Comparison of ENCODE assay signal across 17 cellular contexts in genomic region chr1:27363766-27364695, GRCh38. TPM values are rescaled to one million over a fixed set of nuclear protein-coding genes. Genes with fewer than 3 reads are reported as not detected.
A peak's percentile ranks its signal among the peaks of the same experiment; 100 is the strongest.
DNase-seq lines count a peak whose midpoint lies in the region; ATAC-seq and TF ChIP-seq lines count a peak whose summit lies in the region.
"Had no signal": no experiment of that assay in that cellular context is flagged by ENCODE, and none has a peak within 500 bp of the region (broad histone marks: within the 10 kb centered on the region; RNA-seq: fewer than 3 reads in every experiment).

No MANE protein-coding gene starts in this region.

- no peak for TF ChIP-seq POLR2A in thyroid gland (IDR thresholded peaks at IDR 0.05)

- peak overlapping the region; percentile 73 for H3K27ac Mint-ChIP-seq in central memory CD8-positive, alpha-beta T cell (ENCODE audit: low read depth)
- peak overlapping the region in 2 of 3 experiments; percentile 25 to 45 for H3K27ac Mint-ChIP-seq in nephron
- H3K27ac Mint-ChIP-seq in naive thymus-derived CD4-positive, alpha-beta T cell = peak overlapping the region in 2 of 9 donors; percentile 52 to 72
- H3K27ac Mint-ChIP-seq: activated CD4-positive, alpha-beta T cell treated with anti-CD3 and anti-CD28 coated beads for 36 hours; stimulated activated naive CD8-positive, alpha-beta T cell treated with anti-CD3 and anti-CD28 coated beads, Interleukin-15, amount 100 ng/mL, for 72 hours had no signal

- H3K36me3 Mint-ChIP-seq in central memory CD8-positive, alpha-beta T cell (ENCODE audit: insufficient read depth) = peaks cover 4% of the 10 kb centered on the region
- peaks cover 2% of the 10 kb centered on the region for H3K36me3 Mint-ChIP-seq in nephron (ENCODE audit: low read depth)
- peaks cover 0 to 2% (median 0%) of the 10 kb centered on the region in 5 donors for H3K36me3 Mint-ChIP-seq in naive thymus-derived CD4-positive, alpha-beta T cell

- H3K27me3 Mint-ChIP-seq in central memory CD8-positive, alpha-beta T cell = no peaks in the 10 kb centered on the region
- peaks cover 25% of the 10 kb centered on the region for H3K27me3 Mint-ChIP-seq in nephron (ENCODE audit: low read depth)
- no peaks in the 10 kb centered on the region for H3K27me3 Mint-ChIP-seq in naive thymus-derived CD4-positive, alpha-beta T cell
- H3K27me3 Mint-ChIP-seq: activated CD4-positive, alpha-beta T cell treated with anti-CD3 and anti-CD28 coated beads for 36 hours had no signal

- H3F3A ChIP-seq in Loucy (ENCODE audit: low read depth) = no peaks in the 10 kb centered on the region

- H3K4me2 ChIP-seq in BLaER1 treated with 17β-estradiol and CSF1 and Interleukin-3, amounts not matched to agents 10 nM and 100 nM = peak overlapping the region; percentile 88 to 100 (median 96)
- peak overlapping the region; percentile 88 for H3K4me2 ChIP-seq in Loucy (ENCODE audit: low read depth, low read length, poor library complexity, severe bottlenecking)

- no peaks in the 10 kb centered on the region for H3K9me3 ChIP-seq in BLaER1 treated with 17β-estradiol and CSF1 and Interleukin-3, amounts not matched to agents 10 nM and 100 nM (replicated peaks in 1 of 11)
- H3K9me3 ChIP-seq in Loucy (ENCODE audit: insufficient read depth, low read depth, low read length) = no peaks in the 10 kb centered on the region
- H3K9me3 ChIP-seq in naive thymus-derived CD4-positive, alpha-beta T cell (ENCODE audit: control insufficient read depth in 2 of 3, low read length in 3 of 3) = no peaks in the 10 kb centered on the region
- no peaks in the 10 kb centered on the region for H3K9me3 ChIP-seq in thyroid gland

- no peak overlapping the region for H3K4me3 ChIP-seq in BLaER1 treated with 17β-estradiol and CSF1 and Interleukin-3, amounts not matched to agents 10 nM and 100 nM
- H3K4me3 ChIP-seq in Loucy (ENCODE audit: low read length, poor library complexity, severe bottlenecking) (no peak overlapping the region), thyroid gland (replicated peaks in 1 of 3) (no peak overlapping the region)
- no peak overlapping the region for H3K4me3 ChIP-seq in naive thymus-derived CD4-positive, alpha-beta T cell (ENCODE audit: low read length)

- DNase-seq in central memory CD8-positive, alpha-beta T cell (ENCODE audit: low spot score in 2 of 2) = no peak
- DNase-seq in naive thymus-derived CD4-positive, alpha-beta T cell = no peak
- DNase-seq in NCI-H2029 treated with DMSO at 0.1 percent for 48 hours (lab: John Stamatoyannopoulos, UW) (no peak), thyroid gland (no peak)
- DNase-seq: activated CD4-positive, alpha-beta T cell treated with anti-CD3 and anti-CD28 coated beads for 36 hours; activated T-cell treated with anti-CD3 and anti-CD28 coated beads for 4 hours; glutamatergic neuron; NCI-H1417 treated with DMSO at 0.1 percent for 48 hours; stimulated activated CD4-positive, alpha-beta T cell treated with anti-CD3 and anti-CD28 coated beads, Interleukin-12 subunit alpha, Interleukin-12 subunit beta, amount 100 ng/mL, for 4 hours; stimulated activated naive CD8-positive, alpha-beta T cell treated with anti-CD3 and anti-CD28 coated beads, Interleukin-15, amount 100 ng/mL, for 72 hours had no signal

- H3K4me1 ChIP-seq in BLaER1 treated with 17β-estradiol and CSF1 and Interleukin-3, amounts not matched to agents 10 nM and 100 nM = peaks cover 49 to 76% (median 69%) of the 10 kb centered on the region in 10 experiments
- H3K4me1 ChIP-seq in Loucy (ENCODE audit: insufficient read depth, low read length, poor library complexity, severe bottlenecking) = peaks cover 26% of the 10 kb centered on the region
- H3K4me1 ChIP-seq in naive thymus-derived CD4-positive, alpha-beta T cell (ENCODE audit: control insufficient read depth in 2 of 2, insufficient read depth in 2 of 2, low read length in 2 of 2) = peaks cover 23 to 25% of the 10 kb centered on the region in 2 donors
- H3K4me1 ChIP-seq in thyroid gland = peaks cover 5 to 20% of the 10 kb centered on the region in 2 donors

- peaks cover 0 to 20% (median 11%) of the 10 kb centered on the region in 11 experiments; a peak in 15 of 22 replicates for H3K27me3 ChIP-seq in BLaER1 treated with 17β-estradiol and CSF1 and Interleukin-3, amounts not matched to agents 10 nM and 100 nM
- no peaks in the 10 kb centered on the region for H3K27me3 ChIP-seq in Loucy (ENCODE audit: insufficient read depth, low read length, poor library complexity, severe bottlenecking)
- H3K27me3 ChIP-seq in naive thymus-derived CD4-positive, alpha-beta T cell (ENCODE audit: control insufficient read depth in 2 of 2, insufficient read depth in 2 of 2, low read length in 2 of 2) = no peaks in the 10 kb centered on the region
- no peaks in the 10 kb centered on the region for H3K27me3 ChIP-seq in thyroid gland

- H3K9me3 Mint-ChIP-seq in central memory CD8-positive, alpha-beta T cell = no peaks in the 10 kb centered on the region
- H3K9me3 Mint-ChIP-seq in nephron = no peaks in the 10 kb centered on the region
- peaks cover 0 to 3% (median 0%) of the 10 kb centered on the region in 11 donors for H3K9me3 Mint-ChIP-seq in naive thymus-derived CD4-positive, alpha-beta T cell
- H3K9me3 Mint-ChIP-seq: stimulated activated naive CD8-positive, alpha-beta T cell treated with anti-CD3 and anti-CD28 coated beads, Interleukin-15, amount 100 ng/mL, for 72 hours had no signal

- WGBS in thyroid gland, 2 donors = 90 to 92% methylated on average over 22 to 23 of the region's 26 CpGs

- H4K20me1 ChIP-seq in BLaER1 treated with 17β-estradiol and CSF1 and Interleukin-3, amounts not matched to agents 10 nM and 100 nM = peaks cover 0 to 29% (median 0%) of the 10 kb centered on the region in 11 experiments; a peak in 3 of 22 replicates
- H4K20me1 ChIP-seq in Loucy (ENCODE audit: insufficient read depth, low read length, poor library complexity, severe bottlenecking) = no peaks in the 10 kb centered on the region

- H3K36me3 ChIP-seq in BLaER1 treated with 17β-estradiol and CSF1 and Interleukin-3, amounts not matched to agents 10 nM and 100 nM = peaks cover 0 to 30% (median 0%) of the 10 kb centered on the region in 11 experiments; a peak in 5 of 22 replicates
- H3K36me3 ChIP-seq in Loucy (ENCODE audit: insufficient read depth, low read length) (no peaks in the 10 kb centered on the region), thyroid gland (peaks cover 15 to 37% of the 10 kb centered on the region in 2 donors)
- no peaks in the 10 kb centered on the region for H3K36me3 ChIP-seq in naive thymus-derived CD4-positive, alpha-beta T cell (ENCODE audit: control insufficient read depth in 2 of 3, insufficient read depth in 3 of 3, low read length in 3 of 3)

- POLR2A ChIA-PET in naive thymus-derived CD4-positive, alpha-beta T cell (lab: Charles Lee) = interaction anchor here (1.3 kb wide), 1 partner anchor 21 kb away, joined by 6 read pairs; no protein-coding TSS in a partner anchor

- CTCF ChIA-PET in naive thymus-derived CD4-positive, alpha-beta T cell (lab: Charles Lee) = interaction anchor here (1.9 kb wide), 1 partner anchor 32 kb away, joined by 8 read pairs; no protein-coding TSS in a partner anchor

- intact Hi-C loops in naive thymus-derived CD4-positive, alpha-beta T cell (cut with micrococcal nuclease) = no loop called here
- intact Hi-C loops in thyroid gland (cut with DNase I) = no loop called here

- H3K9me2 ChIP-seq in Loucy (replicated peaks; ENCODE audit: low read depth, low read length) = no peaks in the 10 kb centered on the region

- H3K4me3 Mint-ChIP-seq in central memory CD8-positive, alpha-beta T cell = peak overlapping the region; percentile 85
- H3K4me3 Mint-ChIP-seq in nephron = peak overlapping the region; percentile 32 to 48 (median 40)
- peak overlapping the region in 5 of 10 donors; percentile 3 to 38 (median 35) for H3K4me3 Mint-ChIP-seq in naive thymus-derived CD4-positive, alpha-beta T cell

- peaks cover 37% of the 10 kb centered on the region for H3K4me1 Mint-ChIP-seq in central memory CD8-positive, alpha-beta T cell
- peaks cover 28% of the 10 kb centered on the region for H3K4me1 Mint-ChIP-seq in nephron
- peaks cover 23 to 57% (median 45%) of the 10 kb centered on the region in 7 donors for H3K4me1 Mint-ChIP-seq in naive thymus-derived CD4-positive, alpha-beta T cell

- peak overlapping the region in 6 of 11 experiments; percentile 39 to 81 (median 68); a peak in 9 of 22 replicates for H3K27ac ChIP-seq in BLaER1 treated with 17β-estradiol and CSF1 and Interleukin-3, amounts not matched to agents 10 nM and 100 nM
- no peak overlapping the region for H3K27ac ChIP-seq in naive thymus-derived CD4-positive, alpha-beta T cell (ENCODE audit: low read depth, low read length)
- H3K27ac ChIP-seq in thyroid gland = no peak overlapping the region
- H3K27ac ChIP-seq: KMS-11 had no signal

- no peaks in the 10 kb centered on the region for H3K79me2 ChIP-seq in Loucy (ENCODE audit: insufficient read depth, low read length)

- TF ChIP-seq CTCF in Loucy (conservative IDR thresholded peaks at IDR 0.05; ENCODE audit: low read length) (no peak), nephron (IDR thresholded peaks at IDR 0.05; ENCODE audit: unreplicated experiment in 3 of 3) (no peak), thyroid gland (IDR thresholded peaks at IDR 0.05) (no peak)

- H2AFZ ChIP-seq in Loucy (ENCODE audit: low read length) = no peak overlapping the region

- ATAC-seq in central memory CD8-positive, alpha-beta T cell (replicated peaks; ENCODE audit: extremely low read depth, poor library complexity, severe bottlenecking) = no peak
- no peak for ATAC-seq in naive thymus-derived CD4-positive, alpha-beta T cell
- ATAC-seq in HG03432 (IDR thresholded peaks at IDR 0.05; ENCODE audit: unreplicated experiment) = no peak
- ATAC-seq: activated CD4-positive, alpha-beta T cell treated with anti-CD3 and anti-CD28 coated beads for 36 hours; stimulated activated naive CD8-positive, alpha-beta T cell treated with anti-CD3 and anti-CD28 coated beads, Interleukin-15, amount 100 ng/mL, for 72 hours had no signal

- peak overlapping the region in 4 of 11 experiments; percentile 0 to 84 (median 54); a peak in 4 of 22 replicates for H3K9ac ChIP-seq in BLaER1 treated with 17β-estradiol and CSF1 and Interleukin-3, amounts not matched to agents 10 nM and 100 nM
- peak overlapping the region; percentile 72 for H3K9ac ChIP-seq in Loucy (ENCODE audit: low read depth, low read length, poor library complexity, severe bottlenecking)
- H3K9ac ChIP-seq: KMS-11 had no signal

RNA-seq across cellular contexts. Expression of gene MAP3K6, which starts 2.7 kb away (rescaled TPM):
- total RNA-seq in naive thymus-derived CD4-positive, alpha-beta T cell = 10 to 100 TPM; 13.0 to 17.0 (median 15.2) TPM
- 1 to 10 TPM; 5.9 to 6.6 TPM for polyA plus RNA-seq in naive thymus-derived CD4-positive, alpha-beta T cell
- total RNA-seq in thyroid gland = 10 to 100 TPM; 17.6 to 62.9 (median 32.3) TPM

RNA-seq across cellular contexts. Expression of gene FCN3, which starts 10.6 kb away (rescaled TPM):
- not detected for total RNA-seq in naive thymus-derived CD4-positive, alpha-beta T cell
- not detected for polyA plus RNA-seq in naive thymus-derived CD4-positive, alpha-beta T cell
- total RNA-seq in thyroid gland = 10 to 100 TPM in 2 of 4 donors, 1 to 10 TPM in 2; 7.4 to 33.4 (median 10.7) TPM
- total RNA-seq: activated CD4-positive, alpha-beta T cell treated with anti-CD3 and anti-CD28 coated beads for 36 hours; epithelial cell of proximal tubule; mononuclear cell had no signal

RNA-seq across cellular contexts. Expression of gene CD164L2, which starts 19.1 kb away (rescaled TPM):
- under 1 TPM in 1 of 5 experiments, not detected in 4; 0.24 TPM for total RNA-seq in naive thymus-derived CD4-positive, alpha-beta T cell
- not detected for polyA plus RNA-seq in naive thymus-derived CD4-positive, alpha-beta T cell
- total RNA-seq in thyroid gland = under 1 TPM in 3 of 4 donors, not detected in 1; 0.50 to 0.63 (median 0.54) TPM
- total RNA-seq: activated CD4-positive, alpha-beta T cell treated with anti-CD3 and anti-CD28 coated beads for 36 hours; epithelial cell of proximal tubule; mononuclear cell had no signal

RNA-seq across cellular contexts. Expression of gene SYTL1, which starts 22.2 kb away (rescaled TPM):
- total RNA-seq in naive thymus-derived CD4-positive, alpha-beta T cell = 100 to 1,000 TPM; 107 to 172 (median 136) TPM
- polyA plus RNA-seq in naive thymus-derived CD4-positive, alpha-beta T cell = 100 to 1,000 TPM in 1 of 2 donors, 10 to 100 TPM in 1; 93.0 to 105 TPM
- 10 to 100 TPM; 12.4 to 23.9 (median 18.4) TPM for total RNA-seq in thyroid gland

RNA-seq across cellular contexts. Expression of gene GPR3, which starts 28.4 kb away (rescaled TPM):
- total RNA-seq in naive thymus-derived CD4-positive, alpha-beta T cell = under 1 TPM in 3 of 5 experiments, not detected in 2; 0.24 to 0.93 (median 0.45) TPM
- polyA plus RNA-seq in naive thymus-derived CD4-positive, alpha-beta T cell = under 1 TPM; 0.09 to 0.13 TPM
- 1 to 10 TPM in 1 of 4 donors, under 1 TPM in 3; 0.11 to 2.1 (median 0.60) TPM for total RNA-seq in thyroid gland

Comparison
In these comparisons a context has a peak if more than half of its experiments do, and no peak if none do; other contexts are left out.
1. H3K27ac ChIP-seq: peak in BLaER1 treated with 17β-estradiol and CSF1 and Interleukin-3, amounts not matched to agents 10 nM and 100 nM (6 of 11); none in naive thymus-derived CD4-positive, alpha-beta T cell (single experiment) and thyroid gland (0 of 3).
2. RNA of gene FCN3, which starts 10.6 kb away (total RNA-seq): 7.4 to 33.4 TPM in thyroid gland; not detected in naive thymus-derived CD4-positive, alpha-beta T cell; every median in the first group is over 4 times any median in the second.